ENCODE assay signal across 8 cellular contexts in genomic region chr3:129315386-129315991, GRCh38. TPM values are rescaled to one million over a fixed set of nuclear protein-coding genes. Genes with fewer than 3 reads are reported as not detected.
DNase-seq lines count a peak whose midpoint lies in the region; ATAC-seq and TF ChIP-seq lines count a peak whose summit lies in the region.

No MANE protein-coding gene starts in this region.

- no peaks in the 10 kb centered on the region for H3K9me3 Mint-ChIP-seq in activated naive CD8-positive, alpha-beta T cell treated with anti-CD3 and anti-CD28 coated beads for 36 hours

- H3K27ac Mint-ChIP-seq in activated naive CD8-positive, alpha-beta T cell treated with anti-CD3 and anti-CD28 coated beads for 36 hours: peak overlapping the region; percentile 87

- peaks cover 6% of the 10 kb centered on the region for H3K36me3 Mint-ChIP-seq in activated naive CD8-positive, alpha-beta T cell treated with anti-CD3 and anti-CD28 coated beads for 36 hours

- H3K4me3 Mint-ChIP-seq in activated naive CD8-positive, alpha-beta T cell treated with anti-CD3 and anti-CD28 coated beads for 36 hours: peak overlapping the region; percentile 94

- intact Hi-C loops in left cardiac atrium (cut with DNase I): no loop called here
- intact Hi-C loops in psoas muscle (cut with DNase I): no loop called here

- no peaks in the 10 kb centered on the region for H3K27me3 Mint-ChIP-seq in activated naive CD8-positive, alpha-beta T cell treated with anti-CD3 and anti-CD28 coated beads for 36 hours

- H3K27ac ChIP-seq in psoas muscle: peak overlapping the region; percentile 89

- no peak for TF ChIP-seq CTCF in psoas muscle (IDR thresholded peaks at IDR 0.05)

- ATAC-seq in left cardiac atrium (peak; percentile 5 to 6), psoas muscle (peak in 3 of 4 donors; percentile 16 to 22 (median 16)), GM18519 (IDR thresholded peaks at IDR 0.05; ENCODE audit: low FRiP score, unreplicated experiment) (no peak), HG03135 (IDR thresholded peaks at IDR 0.05; ENCODE audit: unreplicated experiment) (no peak)

- H3K4me1 Mint-ChIP-seq in activated naive CD8-positive, alpha-beta T cell treated with anti-CD3 and anti-CD28 coated beads for 36 hours: peaks cover 32% of the 10 kb centered on the region

- 0% methylated on average over 59 to 64 of the region's 64 CpGs for WGBS in psoas muscle, 3 donors

- no peaks in the 10 kb centered on the region for H3K27me3 ChIP-seq in psoas muscle (ENCODE audit: insufficient read depth in 3 of 3, low read length in 2 of 3)

- H3K4me3 ChIP-seq in psoas muscle: peak overlapping the region; percentile 97

- no peaks in the 10 kb centered on the region for H3K36me3 ChIP-seq in psoas muscle (ENCODE audit: insufficient read depth in 1 of 2, low read depth in 1 of 2)

- DNase-seq in NCI-H748 (lab: John Stamatoyannopoulos, UW; ENCODE audit: unreplicated experiment) (peak; percentile 40), NCI-H748 treated with DMSO at 0.1 percent for 48 hours (lab: John Stamatoyannopoulos, UW) (no peak), NCI-H526 treated with DMSO at 0.1 percent for 48 hours (lab: John Stamatoyannopoulos, UW) (peak; percentile 27), left cardiac atrium (peak; percentile 48), psoas muscle (peak; percentile 48 to 72)
- peak; percentile 40 for DNase-seq in activated naive CD8-positive, alpha-beta T cell treated with anti-CD3 and anti-CD28 coated beads for 36 hours

- no peaks in the 10 kb centered on the region for H3K9me3 ChIP-seq in psoas muscle

- H3K4me1 ChIP-seq in psoas muscle: peaks cover 12% of the 10 kb centered on the region

RNA-seq across cellular contexts. Expression of gene HMCES, which starts 36.8 kb away (rescaled TPM):
- 10 to 100 TPM; 83.6 to 83.7 TPM for total RNA-seq in activated naive CD8-positive, alpha-beta T cell treated with anti-CD3 and anti-CD28 coated beads for 36 hours
- total RNA-seq in left cardiac atrium (10 to 100 TPM; 44.6 to 46.7 TPM), psoas muscle (10 to 100 TPM; 33.9 to 37.4 (median 37.0) TPM)
- polyA plus RNA-seq in psoas muscle: 10 to 100 TPM; 32.6 to 35.7 (median 34.5) TPM

Comparison
In these comparisons a context has a peak if more than half of its experiments do, and no peak if none do; other contexts are left out.
1. ATAC-seq: peak in left cardiac atrium (2 of 2) and psoas muscle (3 of 4); none in GM18519 (single experiment) and HG03135 (single experiment).